1 cellular context compared by ENCODE assay signal in genomic region chr20:53672484-53673129, GRCh38.
TF ChIP-seq lines count a peak whose summit lies in the region.

No MANE protein-coding gene starts in this region.

TF ChIP-seq in HCT116, 20 proteins besides CTCF, POLR2A, EP300 and RAD21 (continued from another document):
- no peak for TF ChIP-seq SRF (IDR thresholded peaks at IDR 0.05; ENCODE audit: low read depth)
